Comparison of ENCODE assay signal across 19 cellular contexts in genomic region chr9:35042891-35043545, GRCh38.
"Had no signal": no experiment of that assay in that cellular context is flagged by ENCODE, and none has a peak within 500 bp of the region (broad histone marks: within the 10 kb centered on the region; RNA-seq: fewer than 3 reads in every experiment).

No MANE protein-coding gene starts in this region.

- H3K27me3 ChIP-seq: sigmoid colon had no signal

- ATAC-seq: stimulated activated memory B cell treated with anti-CD40 and anti-IgM and Interleukin-4, amounts not matched to agents 10 μg/mL and 1 μg/mL and 100 μg/mL, for 72 hours; T-cell had no signal

- H3K4me1 ChIP-seq: sigmoid colon had no signal

- DNase-seq: activated CD4-positive, alpha-beta T cell treated with anti-CD3 and anti-CD28 coated beads, Interleukin-2, amount 10 ng/mL, durations not matched to agents 7 days and 5 days; activated CD4-positive, CD25-positive, alpha-beta regulatory T cell; activated CD8-positive, alpha-beta memory T cell treated with anti-CD3 and anti-CD28 coated beads for 24 hours; activated CD8-positive, alpha-beta memory T cell treated with anti-CD3 and anti-CD28 coated beads, Interleukin-2, amount 50 U/mL, for 48 hours; effector memory CD4-positive, alpha-beta T cell; erythroblast; foreskin melanocyte; head of caudate nucleus; nucleus accumbens; sigmoid colon; stimulated activated CD4-positive, alpha-beta T cell treated with anti-CD3 and anti-CD28 coated beads, Interleukin-4, amount 100 ng/mL, for 24 hours; T-cell; T-helper 9 cell had no signal

- H3K27me3 Mint-ChIP-seq: activated CD4-positive, alpha-beta T cell treated with anti-CD3 and anti-CD28 coated beads, Interleukin-2, amount 10 ng/mL, durations not matched to agents 7 days and 5 days; dendritic cell treated with granulocyte-macrophage colony-stimulating factor and Interleukin-4, amounts not matched to agents 40 ng/mL and 50 ng/mL, for 4 days; stimulated activated memory B cell treated with anti-CD40 and anti-IgM and Interleukin-4, amounts not matched to agents 10 μg/mL and 1 μg/mL and 100 μg/mL, for 72 hours; T-cell had no signal

- H3K27ac Mint-ChIP-seq: activated CD4-positive, alpha-beta T cell treated with anti-CD3 and anti-CD28 coated beads, Interleukin-2, amount 10 ng/mL, durations not matched to agents 7 days and 5 days; dendritic cell treated with granulocyte-macrophage colony-stimulating factor and Interleukin-4, amounts not matched to agents 40 ng/mL and 50 ng/mL, for 4 days; mesothelial cell of epicardium; stimulated activated memory B cell treated with anti-CD40 and anti-IgM and Interleukin-4, amounts not matched to agents 10 μg/mL and 1 μg/mL and 100 μg/mL, for 72 hours; T-cell had no signal

- H3K9me3 Mint-ChIP-seq: activated CD4-positive, alpha-beta T cell treated with anti-CD3 and anti-CD28 coated beads, Interleukin-2, amount 10 ng/mL, durations not matched to agents 7 days and 5 days; dendritic cell treated with granulocyte-macrophage colony-stimulating factor and Interleukin-4, amounts not matched to agents 40 ng/mL and 50 ng/mL, for 4 days; mesothelial cell of epicardium; nephron; stimulated activated memory B cell treated with anti-CD40 and anti-IgM and Interleukin-4, amounts not matched to agents 10 μg/mL and 1 μg/mL and 100 μg/mL, for 72 hours; T-cell had no signal

- H3K4me3 Mint-ChIP-seq: activated CD4-positive, alpha-beta T cell treated with anti-CD3 and anti-CD28 coated beads, Interleukin-2, amount 10 ng/mL, durations not matched to agents 7 days and 5 days; dendritic cell treated with granulocyte-macrophage colony-stimulating factor and Interleukin-4, amounts not matched to agents 40 ng/mL and 50 ng/mL, for 4 days; mesothelial cell of epicardium; nephron; stimulated activated memory B cell treated with anti-CD40 and anti-IgM and Interleukin-4, amounts not matched to agents 10 μg/mL and 1 μg/mL and 100 μg/mL, for 72 hours; T-cell had no signal

- H3K9me3 ChIP-seq: sigmoid colon had no signal

- H3K4me1 Mint-ChIP-seq: activated CD4-positive, alpha-beta T cell treated with anti-CD3 and anti-CD28 coated beads, Interleukin-2, amount 10 ng/mL, durations not matched to agents 7 days and 5 days; mesothelial cell of epicardium; nephron; T-cell had no signal

- H3K4me3 ChIP-seq: lung, sigmoid colon had no signal

- FAIRE-seq: astrocyte had no signal

- H3K27ac ChIP-seq: sigmoid colon had no signal
